In genomic region chr5:126513703-126514102, GRCh38 we compare ENCODE assay signal across 17 cellular contexts.
DNase-seq lines count a peak whose midpoint lies in the region; ATAC-seq and TF ChIP-seq lines count a peak whose summit lies in the region.
"Had no signal": no experiment of that assay in that cellular context is flagged by ENCODE, and none has a peak within 500 bp of the region (broad histone marks: within the 10 kb centered on the region; RNA-seq: fewer than 3 reads in every experiment).

No MANE protein-coding gene starts in this region.

- no peak overlapping the region for H2AFZ ChIP-seq in OCI-LY7 (ENCODE audit: low read length)

- peak overlapping the region; percentile 60; the same call in 1 of the 2 replicates for H3K4me3 Mint-ChIP-seq in HFFc6
- H3K4me3 Mint-ChIP-seq: activated naive CD4-positive, alpha-beta T cell treated with anti-CD3 and anti-CD28 coated beads, Interleukin-2, amount 50 U/mL, for 24 hours; CD14-positive monocyte; natural killer cell treated with Interleukin-12 subunit alpha and Interleukin-12 subunit beta and Interleukin-15 and Interleukin-18, amount 100 ng/mL, for 72 hours had no signal

- H3K27ac Mint-ChIP-seq in HFFc6 = peak overlapping the region; percentile 34; the same call in 1 of the 2 replicates
- H3K27ac Mint-ChIP-seq: activated naive CD4-positive, alpha-beta T cell treated with anti-CD3 and anti-CD28 coated beads, Interleukin-2, amount 50 U/mL, for 24 hours; CD14-positive monocyte; natural killer cell treated with Interleukin-12 subunit alpha and Interleukin-12 subunit beta and Interleukin-15 and Interleukin-18, amount 100 ng/mL, for 72 hours had no signal

- H3K27me3 Mint-ChIP-seq in HFFc6 (ENCODE audit: insufficient read depth) = no peaks in the 10 kb centered on the region
- H3K27me3 Mint-ChIP-seq: activated naive CD4-positive, alpha-beta T cell treated with anti-CD3 and anti-CD28 coated beads, Interleukin-2, amount 50 U/mL, for 24 hours had no signal

- TF ChIP-seq CTCF in HFFc6 (IDR thresholded peaks at IDR 0.05) (no peak), choroid plexus epithelial cell (conservative IDR thresholded peaks at IDR 0.05; ENCODE audit: low read depth, low read length) (no peak), stomach (IDR thresholded peaks at IDR 0.05) (no peak), OCI-LY7 (conservative IDR thresholded peaks at IDR 0.05; ENCODE audit: low read length) (no peak)

- no TSS peak for BruUV-seq in OCI-LY7 (replicated peaks; lab: Mats Ljungman, UMichigan)

- no peak for ATAC-seq in GM19463 (IDR thresholded peaks at IDR 0.05; ENCODE audit: unreplicated experiment)
- ATAC-seq: natural killer cell treated with Interleukin-12 subunit alpha and Interleukin-12 subunit beta and Interleukin-15 and Interleukin-18, amount 100 ng/mL, for 72 hours had no signal

- no peaks in the 10 kb centered on the region; the same call in 1 of the 2 replicates for H3K9me2 ChIP-seq in OCI-LY7 (ENCODE audit: insufficient read depth, low read length)

- CTCF ChIA-PET in OCI-LY7 (lab: Charles Lee; ENCODE audit: unreplicated experiment) = no interaction called here

- no peaks in the 10 kb centered on the region for H3K9me3 Mint-ChIP-seq in HFFc6
- H3K9me3 Mint-ChIP-seq: activated naive CD4-positive, alpha-beta T cell treated with anti-CD3 and anti-CD28 coated beads, Interleukin-2, amount 50 U/mL, for 24 hours; natural killer cell treated with Interleukin-12 subunit alpha and Interleukin-12 subunit beta and Interleukin-15 and Interleukin-18, amount 100 ng/mL, for 72 hours had no signal

- TF ChIP-seq POLR2A in stomach (IDR thresholded peaks at IDR 0.05) = no peak

- H3K27me3 ChIP-seq in mucosa of rectum (ENCODE audit: control insufficient read depth in 2 of 2, insufficient read depth in 2 of 2, low read length in 2 of 2) (no peaks in the 10 kb centered on the region), stomach (no peaks in the 10 kb centered on the region)

- peaks cover 52% of the 10 kb centered on the region for H3K4me1 Mint-ChIP-seq in HFFc6 (ENCODE audit: low read depth)

- no peak for TF ChIP-seq EP300 in stomach (IDR thresholded peaks at IDR 0.05)

- H3K4me2 ChIP-seq in OCI-LY7 (ENCODE audit: low read length) = no peak overlapping the region

- H3K36me3 Mint-ChIP-seq in HFFc6 (ENCODE audit: low read depth) = no peaks in the 10 kb centered on the region
- H3K36me3 Mint-ChIP-seq: activated naive CD4-positive, alpha-beta T cell treated with anti-CD3 and anti-CD28 coated beads, Interleukin-2, amount 50 U/mL, for 24 hours; CD14-positive monocyte; natural killer cell treated with Interleukin-12 subunit alpha and Interleukin-12 subunit beta and Interleukin-15 and Interleukin-18, amount 100 ng/mL, for 72 hours had no signal

- peak overlapping the region; percentile 3 to 29 for H3K27ac ChIP-seq in mucosa of rectum (ENCODE audit: low read depth in 2 of 2, low read length in 2 of 2)
- peak overlapping the region in 4 of 5 donors; percentile 32 to 74 (median 65) for H3K27ac ChIP-seq in stomach
- H3K27ac ChIP-seq in OCI-LY7 (ENCODE audit: low read depth, low read length, poor library complexity, severe bottlenecking) = no peak overlapping the region

- H3K36me3 ChIP-seq in mucosa of rectum (ENCODE audit: control insufficient read depth in 2 of 2, insufficient read depth in 2 of 2, low read length in 2 of 2) = no peaks in the 10 kb centered on the region
- no peaks in the 10 kb centered on the region for H3K36me3 ChIP-seq in stomach
- no peaks in the 10 kb centered on the region for H3K36me3 ChIP-seq in OCI-LY7 (ENCODE audit: insufficient read depth, low read length)

- DNase-seq in HFFc6 = no peak
- peak; percentile 82 for DNase-seq in choroid plexus epithelial cell (ENCODE audit: low read depth)
- no peak for DNase-seq in stomach
- no peak for DNase-seq in medulla oblongata (ENCODE audit: extremely low spot score)
- no peak for DNase-seq in LoVo (ENCODE audit: low spot score)
- DNase-seq in OCI-LY7 (ENCODE audit: low spot score) = no peak
- DNase-seq: activated CD4-positive, alpha-beta T cell treated with anti-CD3 and anti-CD28 coated beads for 1 hour; activated CD8-positive, alpha-beta memory T cell treated with anti-CD3 and anti-CD28 coated beads for 24 hours; activated T-cell treated with anti-CD3 and anti-CD28 coated beads, Interleukin-2, amount 50 U/mL, for 48 hours; NCI-H1436; NCI-H526 treated with DMSO at 0.1 percent for 48 hours; stimulated activated CD4-positive, alpha-beta T cell treated with anti-CD3 and anti-CD28 coated beads, Interleukin-12 subunit alpha, Interleukin-12 subunit beta, amount 100 ng/mL, for 4 hours had no signal

- 65 to 84% (median 74%) methylated on average over 4 of the region's 4 CpGs for WGBS in stomach, 5 donors

- POLR2A ChIA-PET in OCI-LY7 (lab: Charles Lee) = no interaction called here

- no peaks in the 10 kb centered on the region for H4K20me1 ChIP-seq in OCI-LY7 (ENCODE audit: insufficient read depth, low read length)

- no peak overlapping the region for H3K4me3 ChIP-seq in choroid plexus epithelial cell (ENCODE audit: low read depth, low read length)
- H3K4me3 ChIP-seq in mucosa of rectum (ENCODE audit: low read length in 2 of 2) = no peak overlapping the region
- H3K4me3 ChIP-seq in stomach = no peak overlapping the region
- H3K4me3 ChIP-seq in OCI-LY7 (ENCODE audit: low read depth, low read length, poor library complexity, severe bottlenecking) = no peak overlapping the region

- no peaks in the 10 kb centered on the region for H3K79me2 ChIP-seq in OCI-LY7 (ENCODE audit: insufficient read depth, low read depth, low read length)

- H3K9ac ChIP-seq in mucosa of rectum (ENCODE audit: low read depth in 1 of 2, low read length in 2 of 2) = no peak overlapping the region

- H3K4me1 ChIP-seq in mucosa of rectum (ENCODE audit: control insufficient read depth in 2 of 2, insufficient read depth in 2 of 2, low read length in 2 of 2) (peaks cover 0 to 3% of the 10 kb centered on the region in 2 donors), stomach (peaks cover 2 to 25% (median 8%) of the 10 kb centered on the region in 4 donors), OCI-LY7 (ENCODE audit: insufficient read depth, low read length, poor library complexity, severe bottlenecking) (peaks cover 5% of the 10 kb centered on the region)

- intact Hi-C loops in stomach (cut with DNase I; ENCODE audit: low total_unique reads) = no loop called here
- intact Hi-C loops in OCI-LY7 (cut with micrococcal nuclease; ENCODE audit: unreplicated experiment) = no loop called here

- H3K9me3 ChIP-seq in mucosa of rectum (ENCODE audit: control insufficient read depth in 2 of 2, low read length in 2 of 2) (no peaks in the 10 kb centered on the region), stomach (no peaks in the 10 kb centered on the region), OCI-LY7 (ENCODE audit: low read length) (no peaks in the 10 kb centered on the region)
